8 cellular contexts compared by ENCODE assay signal in genomic region chr3:109731639-109732473, GRCh38.
DNase-seq lines count a peak whose midpoint lies in the region; ATAC-seq and TF ChIP-seq lines count a peak whose summit lies in the region.

No MANE protein-coding gene starts in this region.

- H3K9me3 ChIP-seq in DND-41 (ENCODE audit: insufficient read depth, low read length, severe bottlenecking): peaks cover 12% of the 10 kb centered on the region
- H3K9me3 ChIP-seq in heart right ventricle: peaks cover 0 to 5% (median 0%) of the 10 kb centered on the region in 11 donors
- no peaks in the 10 kb centered on the region for H3K9me3 ChIP-seq in sigmoid colon

- H3K4me1 ChIP-seq in DND-41 (ENCODE audit: insufficient read depth, low read length): no peaks in the 10 kb centered on the region
- no peaks in the 10 kb centered on the region for H3K4me1 ChIP-seq in heart right ventricle
- H3K4me1 ChIP-seq in sigmoid colon: no peaks in the 10 kb centered on the region

- peak; percentile 68 for DNase-seq in DND-41
- DNase-seq in GM20000 (ENCODE audit: low spot score): peak; percentile 15
- peak; percentile 29 for DNase-seq in HK-2 (ENCODE audit: unreplicated experiment)
- DNase-seq in RPMI7951 (ENCODE audit: low read depth): peak; percentile 50
- peak; percentile 62 for DNase-seq in activated naive CD4-positive, alpha-beta T cell treated with anti-CD3 and anti-CD28 coated beads, Interleukin-2, amount 50 U/mL, for 16 hours
- peak in 1 of 2 donors; percentile 31 for DNase-seq in heart right ventricle
- DNase-seq in sigmoid colon: no peak

- TF ChIP-seq CTCF in DND-41 (IDR thresholded peaks at IDR 0.05; ENCODE audit: borderline replicate concordance, extremely low read depth, low read length, poor library complexity, severe bottlenecking) (peak; percentile 91), GM20000 (IDR thresholded peaks at IDR 0.05; ENCODE audit: extremely low read depth, missing control alignments) (peak; percentile 66), heart right ventricle (IDR thresholded peaks at IDR 0.05) (peak; percentile 38 to 90 (median 78)), sigmoid colon (IDR thresholded peaks at IDR 0.05) (peak; percentile 20 to 79 (median 73))

- ATAC-seq in DND-41 (ENCODE audit: insufficient read depth, low read depth) (peak; percentile 93), heart right ventricle (peak in 4 of 8 donors; percentile 60 to 80 (median 74)), HG02840 (IDR thresholded peaks at IDR 0.05; ENCODE audit: low FRiP score, unreplicated experiment) (no peak)

- no peak for TF ChIP-seq EP300 in sigmoid colon (IDR thresholded peaks at IDR 0.05)

- H3K4me3 ChIP-seq in DND-41 (ENCODE audit: low read depth in 1 of 2, low read length in 2 of 2): no peak overlapping the region
- no peak overlapping the region for H3K4me3 ChIP-seq in heart right ventricle
- H3K4me3 ChIP-seq in sigmoid colon: no peak overlapping the region

- H3K36me3 ChIP-seq in DND-41 (ENCODE audit: insufficient read depth, low read length) (no peaks in the 10 kb centered on the region), heart right ventricle (no peaks in the 10 kb centered on the region), sigmoid colon (no peaks in the 10 kb centered on the region)

- H4K20me1 ChIP-seq in DND-41 (ENCODE audit: insufficient read depth, low read length): no peaks in the 10 kb centered on the region

- H3K27ac ChIP-seq in DND-41 (ENCODE audit: low read length): 0 out of 2 replicates have a peak overlapping the region, but pooled peaks have one; percentile 21
- H3K27ac ChIP-seq in heart right ventricle: no peak overlapping the region
- no peak overlapping the region for H3K27ac ChIP-seq in sigmoid colon

- no peak overlapping the region for H3K4me2 ChIP-seq in DND-41 (ENCODE audit: insufficient read depth, low read length)

- H3K79me2 ChIP-seq in DND-41 (ENCODE audit: insufficient read depth, low read length): no peaks in the 10 kb centered on the region

- no peak overlapping the region for H3K9ac ChIP-seq in DND-41 (ENCODE audit: low read depth, low read length)

- H3K27me3 ChIP-seq in DND-41 (ENCODE audit: insufficient read depth, low read length, poor library complexity) (no peaks in the 10 kb centered on the region), heart right ventricle (no peaks in the 10 kb centered on the region), sigmoid colon (no peaks in the 10 kb centered on the region)

- 69 to 73% methylated on average over 6 of the region's 6 CpGs for WGBS in heart right ventricle, 2 donors
- 73 to 77% methylated on average over 6 of the region's 6 CpGs for WGBS in sigmoid colon, 2 donors

- no peak for TF ChIP-seq POLR2A in sigmoid colon (IDR thresholded peaks at IDR 0.05)

- intact Hi-C loops in heart right ventricle (cut with DNase I) (loop anchor here in 8 of 10 donors (5.0 to 10.0 kb wide), 6 partner anchors 580 to 1805 kb away; partner anchors contain the start of gene NECTIN3 (in 2 of the 8)), sigmoid colon (cut with DNase I) (no loop called here)

- H2AFZ ChIP-seq in DND-41 (ENCODE audit: low read depth, low read length): no peak overlapping the region
